Comparison of ENCODE assay signal across 9 cellular contexts in genomic region chr5:72447751-72448150, GRCh38. TPM values are rescaled to one million over a fixed set of nuclear protein-coding genes. Genes with fewer than 3 reads are reported as not detected.
"Had no signal": no experiment of that assay in that cellular context is flagged by ENCODE, and none has a peak within 500 bp of the region (broad histone marks: within the 10 kb centered on the region; RNA-seq: fewer than 3 reads in every experiment).

No MANE protein-coding gene starts in this region.

- H3K4me3 Mint-ChIP-seq: GM23338, H9, IgD-negative memory B cell had no signal

- H3K27me3 Mint-ChIP-seq: IgD-negative memory B cell had no signal

- H3K27ac Mint-ChIP-seq: GM23338, H9, IgD-negative memory B cell had no signal

- DNase-seq: H9, HCEC 1CT, KBM-7 had no signal

- H3K4me3 ChIP-seq: GM23338 had no signal

- ATAC-seq: GM23338, HepG2 had no signal

- H2AFZ ChIP-seq: GM23338 had no signal

- H3K27ac ChIP-seq: HL-60 had no signal

- H3K9me3 Mint-ChIP-seq: GM23338, H9, IgD-negative memory B cell had no signal

- H3K4me2 ChIP-seq: GM23338 had no signal

RNA-seq across cellular contexts. Expression of gene ZNF366, which starts 59.5 kb away (rescaled TPM):
- total RNA-seq: GM23338, H1, H9, HepG2, HT1080 had no signal
- polyA plus RNA-seq: GM23338, H1, HepG2, IgD-negative memory B cell had no signal
